12 cellular contexts compared by ENCODE assay signal in the genomic region with DNA sequence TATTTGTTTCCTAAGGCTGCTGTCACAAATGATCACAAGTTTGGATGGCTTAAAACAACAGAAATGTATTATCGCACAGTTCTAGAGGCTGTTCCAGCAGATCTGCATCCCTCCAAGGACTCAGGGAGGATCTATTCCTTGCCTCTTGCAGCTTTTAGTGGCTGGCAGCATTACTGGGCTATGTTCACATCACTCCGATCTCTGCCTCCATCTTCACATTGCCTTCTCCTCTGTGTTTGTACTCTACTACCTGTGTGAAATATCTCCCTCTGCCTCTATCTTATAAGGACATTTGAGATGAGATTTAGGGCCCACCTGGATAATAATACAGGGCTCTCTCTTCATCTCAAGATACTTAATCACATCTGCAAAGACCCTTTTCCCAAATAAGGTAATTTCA. TPM values are rescaled to one million over a fixed set of nuclear protein-coding genes. Genes with fewer than 3 reads are reported as not detected.
DNase-seq lines count a peak whose midpoint lies in the region; ATAC-seq and TF ChIP-seq lines count a peak whose summit lies in the region.
"Had no signal": no experiment of that assay in that cellular context is flagged by ENCODE, and none has a peak within 500 bp of the region (broad histone marks: within the 10 kb centered on the region; RNA-seq: fewer than 3 reads in every experiment).

No MANE protein-coding gene starts in this region.

- no peak overlapping the region for H4K12ac ChIP-seq in trophoblast cell (ENCODE audit: low read depth, low read length)

- H3K9me2 ChIP-seq in GM23248 (ENCODE audit: insufficient read depth): no peaks in the 10 kb centered on the region

- H3K4me3 ChIP-seq in CD4-positive, CD25-positive, alpha-beta regulatory T cell (ENCODE audit: low read depth, low read length): peak overlapping the region; percentile 65
- H3K4me3 ChIP-seq in GM23248: no peak overlapping the region
- H3K4me3 ChIP-seq in coronary artery: peak overlapping the region; percentile 28
- H3K4me3 ChIP-seq in trophoblast cell (ENCODE audit: low read depth, low read length): no peak overlapping the region
- H3K4me3 ChIP-seq: MG63 had no signal

- no peaks in the 10 kb centered on the region for H3K79me2 ChIP-seq in GM23248 (ENCODE audit: insufficient read depth)
- no peaks in the 10 kb centered on the region for H3K79me2 ChIP-seq in trophoblast cell (ENCODE audit: control insufficient read depth, insufficient read depth, low read length, poor library complexity)

- in situ Hi-C loops in GM23248 (cut with MboI): no loop called here

- no peaks in the 10 kb centered on the region for H3K9me3 ChIP-seq in CD4-positive, CD25-positive, alpha-beta regulatory T cell (ENCODE audit: control insufficient read depth in 2 of 2, low read length in 2 of 2)
- H3K9me3 ChIP-seq in GM23248 (ENCODE audit: low read depth) (no peaks in the 10 kb centered on the region), trophoblast cell (ENCODE audit: insufficient read depth, low read depth, low read length) (no peaks in the 10 kb centered on the region)
- H3K9me3 ChIP-seq: MG63 had no signal

- H2BK12ac ChIP-seq in trophoblast cell (ENCODE audit: low read length): no peak overlapping the region

- no peak for TF ChIP-seq CTCF in coronary artery (IDR thresholded peaks at IDR 0.05)

- H2BK5ac ChIP-seq in trophoblast cell (ENCODE audit: low read depth, low read length, poor library complexity): no peak overlapping the region

- H3K36me3 ChIP-seq in CD4-positive, CD25-positive, alpha-beta regulatory T cell (ENCODE audit: control insufficient read depth, insufficient read depth, low read length): peaks cover under 1% of the 10 kb centered on the region
- H3K36me3 ChIP-seq in GM23248 (ENCODE audit: low read depth): peaks cover 6% of the 10 kb centered on the region; the same call in 1 of the 2 replicates
- H3K36me3 ChIP-seq in trophoblast cell (ENCODE audit: control insufficient read depth in 1 of 2, insufficient read depth in 2 of 2, low read length in 2 of 2): peaks cover 12 to 14% of the 10 kb centered on the region in 2 experiments

- peak overlapping the region; percentile 89 to 93 (median 91) for H3K27ac Mint-ChIP-seq in CD4-positive, CD25-positive, alpha-beta regulatory T cell
- H3K27ac Mint-ChIP-seq: dendritic cell treated with granulocyte-macrophage colony-stimulating factor and Interleukin-4, amounts not matched to agents 40 ng/mL and 50 ng/mL, for 4 days; mesothelial cell of epicardium had no signal

- peak overlapping the region; percentile 4 for H4K91ac ChIP-seq in trophoblast cell (ENCODE audit: low read depth, low read length)

- H3K4ac ChIP-seq in trophoblast cell (ENCODE audit: low read depth, low read length): no peak overlapping the region

- H3K4me2 ChIP-seq in GM23248 (ENCODE audit: unreplicated experiment) (no peak overlapping the region), trophoblast cell (ENCODE audit: low read length) (no peak overlapping the region)

- ATAC-seq in CD4-positive, CD25-positive, alpha-beta regulatory T cell (ENCODE audit: low read depth in 2 of 2): no peak
- no peak for ATAC-seq in GM18511 (IDR thresholded peaks at IDR 0.05; ENCODE audit: unreplicated experiment)
- ATAC-seq in HG02870 (IDR thresholded peaks at IDR 0.05; ENCODE audit: unreplicated experiment): no peak

- H4K8ac ChIP-seq in trophoblast cell (ENCODE audit: low read depth, low read length): no peak overlapping the region

- H3K9ac ChIP-seq in GM23248: no peak overlapping the region
- H3K9ac ChIP-seq in trophoblast cell (ENCODE audit: low read length): no peak overlapping the region

- H3K23ac ChIP-seq in trophoblast cell (ENCODE audit: low read length): no peak overlapping the region

- peaks cover 14% of the 10 kb centered on the region; the same call in 1 of the 2 replicates for H3F3A ChIP-seq in GM23248 (ENCODE audit: insufficient read depth)

- H3K4me3 Mint-ChIP-seq in CD4-positive, CD25-positive, alpha-beta regulatory T cell: peak overlapping the region; percentile 46 to 71 (median 64)
- H3K4me3 Mint-ChIP-seq: dendritic cell treated with granulocyte-macrophage colony-stimulating factor and Interleukin-4, amounts not matched to agents 40 ng/mL and 50 ng/mL, for 4 days; mesothelial cell of epicardium had no signal

- no peak overlapping the region for H2AK5ac ChIP-seq in trophoblast cell (ENCODE audit: low read length)

- no peak for DNase-seq in CD4-positive, CD25-positive, alpha-beta regulatory T cell
- DNase-seq in GM23248 (no peak), coronary artery (ENCODE audit: low spot score) (no peak), trophoblast cell (no peak), hepatic stellate cell (ENCODE audit: low spot score) (no peak), hypothalamus (lab: John Stamatoyannopoulos, UW) (no peak)
- DNase-seq: MG63 had no signal

- H3K9me3 Mint-ChIP-seq in CD4-positive, CD25-positive, alpha-beta regulatory T cell: no peaks in the 10 kb centered on the region
- H3K9me3 Mint-ChIP-seq: dendritic cell treated with granulocyte-macrophage colony-stimulating factor and Interleukin-4, amounts not matched to agents 40 ng/mL and 50 ng/mL, for 4 days; mesothelial cell of epicardium had no signal

- 95 to 98% methylated on average over 2 of the region's 2 CpGs for WGBS in GM23248 (ENCODE audit: low coverage in 1 of 2, low lambda C conversion rate in 2 of 2, missing lambda C conversion rate in 2 of 2), 2 experiments
- no CpG with 5 or more reads among the region's 2 CpGs for WGBS in trophoblast cell (ENCODE audit: extremely low coverage, insufficient coverage, insufficient read length)

- H3K27me3 ChIP-seq in CD4-positive, CD25-positive, alpha-beta regulatory T cell (ENCODE audit: control insufficient read depth, insufficient read depth, low read length): no peaks in the 10 kb centered on the region
- no peaks in the 10 kb centered on the region for H3K27me3 ChIP-seq in GM23248 (replicated peaks; ENCODE audit: insufficient read depth)
- no peaks in the 10 kb centered on the region for H3K27me3 ChIP-seq in trophoblast cell (ENCODE audit: insufficient read depth, low read length)
- H3K27me3 ChIP-seq: MG63 had no signal

- H3K79me1 ChIP-seq in trophoblast cell (ENCODE audit: low read length): no peaks in the 10 kb centered on the region

- 0 out of 2 replicates have a peak overlapping the region, but pooled peaks have one; percentile 36 for H2AFZ ChIP-seq in GM23248
- no peak overlapping the region for H2AFZ ChIP-seq in trophoblast cell (ENCODE audit: insufficient read depth, low read length, poor library complexity)

- H3K18ac ChIP-seq in trophoblast cell (ENCODE audit: low read length): no peak overlapping the region

- peak overlapping the region; percentile 78 for H3K27ac ChIP-seq in CD4-positive, CD25-positive, alpha-beta regulatory T cell (ENCODE audit: insufficient read depth, low read length, poor library complexity, severe bottlenecking)
- H3K27ac ChIP-seq in GM23248 (no peak overlapping the region), coronary artery (peak overlapping the region in 1 of 2 donors; percentile 10), trophoblast cell (ENCODE audit: low read depth, low read length) (no peak overlapping the region)
- H3K27ac ChIP-seq: C4-2B had no signal

- H2BK120ac ChIP-seq in trophoblast cell (ENCODE audit: insufficient read depth, low read length, poor library complexity): no peak overlapping the region

- no peaks in the 10 kb centered on the region for H4K20me1 ChIP-seq in GM23248 (ENCODE audit: insufficient read depth)

- H3K4me1 Mint-ChIP-seq in CD4-positive, CD25-positive, alpha-beta regulatory T cell: peaks cover 38 to 71% (median 47%) of the 10 kb centered on the region in 4 donors
- H3K4me1 Mint-ChIP-seq: mesothelial cell of epicardium had no signal

- no peak overlapping the region for H3K14ac ChIP-seq in trophoblast cell (ENCODE audit: low read length)

- no peaks in the 10 kb centered on the region for H3K27me3 Mint-ChIP-seq in CD4-positive, CD25-positive, alpha-beta regulatory T cell
- H3K27me3 Mint-ChIP-seq: dendritic cell treated with granulocyte-macrophage colony-stimulating factor and Interleukin-4, amounts not matched to agents 40 ng/mL and 50 ng/mL, for 4 days had no signal

- peaks cover 43% of the 10 kb centered on the region for H3K4me1 ChIP-seq in CD4-positive, CD25-positive, alpha-beta regulatory T cell (ENCODE audit: control insufficient read depth, insufficient read depth, low read length, poor library complexity, severe bottlenecking)
- peaks cover 20% of the 10 kb centered on the region for H3K4me1 ChIP-seq in GM23248 (ENCODE audit: insufficient read depth)
- H3K4me1 ChIP-seq in trophoblast cell (ENCODE audit: control insufficient read depth in 1 of 2, insufficient read depth in 2 of 2, low read length in 2 of 2): no peaks in the 10 kb centered on the region

- peaks cover 8% of the 10 kb centered on the region for H3K36me3 Mint-ChIP-seq in CD4-positive, CD25-positive, alpha-beta regulatory T cell

RNA-seq across cellular contexts. Expression of gene NDC80, which starts 18.9 kb away (rescaled TPM):
- total RNA-seq in CD4-positive, CD25-positive, alpha-beta regulatory T cell: 20.3 TPM
- 10 to 100 TPM in 3 of 4 donors, 1 to 10 TPM in 1; 9.5 to 18.7 (median 11.1) TPM for polyA plus RNA-seq in CD4-positive, CD25-positive, alpha-beta regulatory T cell
- 8.3 and 10.9 TPM in 2 replicates for total RNA-seq in GM23248 (2014; rRNA removed; shearing (Covaris generic))
- polyA plus RNA-seq in GM23248 (2016; fragmentation: Nextera tagmentation; extraction: Ambion mirVana): 16.0 and 16.3 TPM in 2 replicates
- polyA plus RNA-seq in trophoblast cell (2013): 20.3 and 21.3 TPM in 2 replicates

RNA-seq across cellular contexts. Expression of gene METTL4, which starts 19.0 kb away (rescaled TPM):
- total RNA-seq in CD4-positive, CD25-positive, alpha-beta regulatory T cell: 23.3 TPM
- polyA plus RNA-seq in CD4-positive, CD25-positive, alpha-beta regulatory T cell: 10 to 100 TPM; 15.1 to 20.8 (median 18.0) TPM
- 5.6 and 16.9 TPM in 2 replicates for total RNA-seq in GM23248 (2014; rRNA removed; shearing (Covaris generic))
- 8.9 and 9.9 TPM in 2 replicates for polyA plus RNA-seq in GM23248 (2016; fragmentation: Nextera tagmentation; extraction: Ambion mirVana)
- 7.5 and 8.0 TPM in 2 replicates for polyA plus RNA-seq in trophoblast cell (2013)

Comparison
In these comparisons a context has a peak if more than half of its experiments do, and no peak if none do; other contexts are left out.
1. H3K4me3 ChIP-seq: peak in CD4-positive, CD25-positive, alpha-beta regulatory T cell (single experiment) and coronary artery (single experiment); none in GM23248 (single experiment) and trophoblast cell (single experiment).